8 cellular contexts compared by ENCODE assay signal in the genomic region with DNA sequence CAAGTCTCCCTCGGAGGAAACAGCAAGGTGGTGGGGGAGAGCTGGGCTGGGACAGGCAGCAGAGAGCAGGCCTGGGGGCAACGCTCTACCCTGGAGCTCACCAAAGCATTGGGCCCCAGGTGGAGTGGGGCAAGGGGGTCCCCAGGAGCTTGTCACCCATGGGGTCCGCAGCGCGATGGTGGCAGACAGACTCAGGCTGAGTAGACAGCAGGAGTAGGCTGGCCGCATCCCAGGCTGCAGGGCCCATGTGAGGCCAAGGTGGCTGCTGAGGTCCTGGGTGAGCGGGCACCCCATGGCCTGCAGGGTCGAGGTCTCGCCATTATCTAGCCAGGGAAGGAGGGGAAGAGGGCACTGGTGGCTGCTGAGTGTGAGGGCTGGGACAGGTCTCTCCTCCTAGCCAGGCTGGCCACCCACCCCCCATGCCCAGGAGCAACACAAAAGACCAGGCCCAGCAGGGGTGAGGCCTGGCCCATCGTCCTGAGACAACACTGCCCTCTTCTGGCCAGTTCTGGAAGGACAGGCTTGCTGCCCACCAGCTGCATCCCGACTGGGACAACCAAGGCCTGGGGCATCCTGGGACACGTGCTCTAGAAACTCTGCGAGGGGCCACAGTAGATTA.
DNase-seq lines count a peak whose midpoint lies in the region; ATAC-seq lines count a peak whose summit lies in the region.

No MANE protein-coding gene starts in this region.

- DNase-seq in AG20443 (ENCODE audit: low spot score) (peak; percentile 92), NCI-H748 (lab: John Stamatoyannopoulos, UW; ENCODE audit: unreplicated experiment) (peak; percentile 53), ecto neural progenitor cell (ENCODE audit: low spot score) (peak; percentile 92), memory B cell (ENCODE audit: low spot score in 2 of 2) (peak; percentile 85 to 93)
- peak; percentile 86 for DNase-seq in activated CD4-positive, alpha-beta T cell treated with anti-CD3 and anti-CD28 coated beads, Interleukin-2, amount 50 U/mL, for 48 hours
- DNase-seq in stimulated activated CD8-positive, alpha-beta memory T cell treated with anti-CD3 and anti-CD28 coated beads, Interleukin-4, amount 100 ng/mL, for 24 hours (ENCODE audit: low read depth) = peak; percentile 58

- H3K4me1 Mint-ChIP-seq in memory B cell = peaks cover 2% of the 10 kb centered on the region

- no peaks in the 10 kb centered on the region for H3K27me3 Mint-ChIP-seq in memory B cell

- peak; percentile 67 for ATAC-seq in GM19351 (IDR thresholded peaks at IDR 0.05; ENCODE audit: unreplicated experiment)
- ATAC-seq in memory B cell (ENCODE audit: low read depth) = peak; percentile 81
- no peak for ATAC-seq in GM21528 (IDR thresholded peaks at IDR 0.05; ENCODE audit: low FRiP score, unreplicated experiment)

- H3K27ac Mint-ChIP-seq in memory B cell = no peak overlapping the region

- no peak overlapping the region for H3K4me3 Mint-ChIP-seq in memory B cell

- H3K36me3 Mint-ChIP-seq in memory B cell = no peaks in the 10 kb centered on the region

- no peaks in the 10 kb centered on the region for H3K9me3 Mint-ChIP-seq in memory B cell
